25 cellular contexts compared by ENCODE assay signal in genomic region chr12:6887460-6887859, GRCh38. TPM values are rescaled to one million over a fixed set of nuclear protein-coding genes. Genes with fewer than 3 reads are reported as not detected.
A peak's percentile ranks its signal among the peaks of the same experiment; 100 is the strongest.
DNase-seq lines count a peak whose midpoint lies in the region; ATAC-seq, FAIRE-seq and TF ChIP-seq lines count a peak whose summit lies in the region.
"Had no signal": no experiment of that assay in that cellular context is flagged by ENCODE, and none has a peak within 500 bp of the region (broad histone marks: within the 10 kb centered on the region; RNA-seq: fewer than 3 reads in every experiment).

No MANE protein-coding gene starts in this region.

- no peaks in the 10 kb centered on the region for H4K20me1 ChIP-seq in smooth muscle cell (ENCODE audit: low read depth)
- H4K20me1 ChIP-seq: BLaER1 had no signal

- no peak overlapping the region for H2AFZ ChIP-seq in smooth muscle cell (ENCODE audit: low read depth)
- H2AFZ ChIP-seq: GM23248, neural progenitor cell, PC-9 had no signal

- TF ChIP-seq EP300 in A549 (IDR thresholded peaks at IDR 0.05), result no peak

- H3K36me3 ChIP-seq in mesendoderm (ENCODE audit: control insufficient read depth, insufficient read depth, low read length), result no peaks in the 10 kb centered on the region
- H3K36me3 ChIP-seq in smooth muscle cell (ENCODE audit: low read depth), result no peaks in the 10 kb centered on the region
- H3K36me3 ChIP-seq: neural progenitor cell, SJCRH30 had no signal

- ATAC-seq in A549 (no peak), WTC11 (no peak), HG02973 (IDR thresholded peaks at IDR 0.05; ENCODE audit: unreplicated experiment) (no peak), GM21360 (IDR thresholded peaks at IDR 0.05; ENCODE audit: unreplicated experiment) (no peak)
- ATAC-seq: gastroesophageal sphincter, T-helper 17 cell had no signal

- H3K36me3 Mint-ChIP-seq in WTC11, result peaks cover 7% of the 10 kb centered on the region; the same call in 1 of the 2 replicates

- WGBS in A549 (ENCODE audit: missing lambda C conversion rate), result 62% methylated on average over 8 of the region's 8 CpGs
- WGBS in mesendoderm (ENCODE audit: extremely low coverage, insufficient coverage, low lambda C conversion rate), result no CpG with 5 or more reads among the region's 8 CpGs
- 96% methylated on average over 8 of the region's 8 CpGs for WGBS in smooth muscle cell (ENCODE audit: low lambda C conversion rate)

- H3K79me2 ChIP-seq in mesendoderm (ENCODE audit: control insufficient read depth, insufficient read depth, low read length) (no peaks in the 10 kb centered on the region), smooth muscle cell (ENCODE audit: low read depth) (no peaks in the 10 kb centered on the region)

- H4K5ac ChIP-seq in mesendoderm (ENCODE audit: low read length), result no peak overlapping the region

- H2BK5ac ChIP-seq in mesendoderm (ENCODE audit: low read length), result peak overlapping the region; percentile 92

- no peak overlapping the region for H3K9ac ChIP-seq in mesendoderm (ENCODE audit: low read length)
- H3K9ac ChIP-seq in smooth muscle cell (ENCODE audit: low read depth), result no peak overlapping the region
- H3K9ac ChIP-seq: BLaER1, GM23248, neural progenitor cell had no signal

- H3K27ac ChIP-seq in A549 (peak overlapping the region; percentile 91 to 94), mesendoderm (ENCODE audit: low read depth, low read length) (peak overlapping the region; percentile 23), smooth muscle cell (ENCODE audit: low read depth) (no peak overlapping the region)
- H3K27ac ChIP-seq: BLaER1, esophagus muscularis mucosa, gastroesophageal sphincter, GM23248, neural progenitor cell, PC-9, SJCRH30, vagina had no signal

- H3K9me3 Mint-ChIP-seq in WTC11, result no peaks in the 10 kb centered on the region
- H3K9me3 Mint-ChIP-seq: activated naive CD8-positive, alpha-beta T cell treated with anti-CD3 and anti-CD28 coated beads, Interleukin-2, amount 10 ng/mL, durations not matched to agents 7 days and 5 days; neural progenitor cell had no signal

- no peak overlapping the region for H3K4me3 ChIP-seq in A549
- H3K4me3 ChIP-seq in mesendoderm (ENCODE audit: low read length), result no peak overlapping the region
- no peak overlapping the region for H3K4me3 ChIP-seq in smooth muscle cell
- H3K4me3 ChIP-seq: BLaER1, esophagus muscularis mucosa, gastroesophageal sphincter, GM23248, neural progenitor cell, PC-9, SJCRH30, vagina had no signal

- FAIRE-seq in A549 (lab: Jason Lieb, UNC) (no peak), GM19239 (lab: Jason Lieb, UNC) (no peak)

- H3K27me3 ChIP-seq in mesendoderm (ENCODE audit: insufficient read depth, low read length, poor library complexity) (no peaks in the 10 kb centered on the region), smooth muscle cell (ENCODE audit: low read depth) (no peaks in the 10 kb centered on the region)
- H3K27me3 ChIP-seq: BLaER1, esophagus muscularis mucosa, gastroesophageal sphincter, neural progenitor cell, SJCRH30, vagina had no signal

- no peak overlapping the region for H3K18ac ChIP-seq in mesendoderm (ENCODE audit: low read length)

- H2BK15ac ChIP-seq in mesendoderm (replicated peaks; ENCODE audit: low read depth), result no peak overlapping the region

- peak overlapping the region; percentile 77 for H3K56ac ChIP-seq in mesendoderm (ENCODE audit: low read length)

- H2BK120ac ChIP-seq in mesendoderm (ENCODE audit: low read depth, low read length), result no peak overlapping the region

- TF ChIP-seq RAD21 in A549 (conservative IDR thresholded peaks at IDR 0.05 in 1 of 2, IDR thresholded peaks at IDR 0.05 in 1 of 2), result no peak

- H3K4me2 ChIP-seq in A549 (peak overlapping the region; percentile 56), mesendoderm (ENCODE audit: low read length) (no peak overlapping the region), smooth muscle cell (no peak overlapping the region)
- H3K4me2 ChIP-seq: BLaER1, PC-9 had no signal

- DNase-seq in A549 (ENCODE audit: low read depth in 1 of 2, low spot score in 1 of 2), result no peak
- DNase-seq in MV-4-11 (lab: John Stamatoyannopoulos, UW), result peak; percentile 92
- DNase-seq in WTC11 (ENCODE audit: low spot score), result no peak
- DNase-seq in mesendoderm, result no peak
- no peak for DNase-seq in smooth muscle cell (lab: John Stamatoyannopoulos, UW; ENCODE audit: unreplicated experiment)
- DNase-seq in GM19239 (ENCODE audit: insufficient read length, low spot score), result no peak
- DNase-seq: activated CD8-positive, alpha-beta memory T cell treated with anti-CD3 and anti-CD28 coated beads, Interleukin-2, amount 50 U/mL, for 4 hours; activated naive CD8-positive, alpha-beta T cell treated with anti-CD3 and anti-CD28 coated beads, Interleukin-2, amount 10 ng/mL, durations not matched to agents 7 days and 5 days; cerebellar nuclear complex; DMS 273 treated with DMSO at 0.1 percent for 48 hours; effector memory CD4-positive, alpha-beta T cell; GM23248; KG1; NCI-H1092; NCI-H510A treated with DMSO at 0.1 percent for 48 hours; PC-9; SJCRH30; T-helper 17 cell had no signal

- H3K23ac ChIP-seq in mesendoderm (ENCODE audit: low read length), result no peak overlapping the region

- H3K27ac Mint-ChIP-seq in WTC11, result peak overlapping the region; percentile 68; the same call in 1 of the 2 replicates
- H3K27ac Mint-ChIP-seq: activated naive CD8-positive, alpha-beta T cell treated with anti-CD3 and anti-CD28 coated beads, Interleukin-2, amount 10 ng/mL, durations not matched to agents 7 days and 5 days; neural progenitor cell; T-helper 17 cell had no signal

- no peak overlapping the region for H3K4me3 Mint-ChIP-seq in WTC11
- H3K4me3 Mint-ChIP-seq: activated naive CD8-positive, alpha-beta T cell treated with anti-CD3 and anti-CD28 coated beads, Interleukin-2, amount 10 ng/mL, durations not matched to agents 7 days and 5 days; neural progenitor cell; T-helper 17 cell had no signal

- peak overlapping the region; percentile 71 for H2AK5ac ChIP-seq in mesendoderm (ENCODE audit: low read length)

- peaks cover 48% of the 10 kb centered on the region for H3K4me1 Mint-ChIP-seq in WTC11

- peaks cover 56% of the 10 kb centered on the region for H3K4me1 ChIP-seq in A549
- H3K4me1 ChIP-seq in mesendoderm (ENCODE audit: control insufficient read depth, low read depth, low read length), result peaks cover 4% of the 10 kb centered on the region
- H3K4me1 ChIP-seq in smooth muscle cell (ENCODE audit: low read depth), result peaks cover 16% of the 10 kb centered on the region

- TF ChIP-seq CTCF in A549 (IDR thresholded peaks at IDR 0.05), result no peak
- TF ChIP-seq CTCF in WTC11 (IDR thresholded peaks at IDR 0.05), result no peak
- TF ChIP-seq CTCF in smooth muscle cell (IDR thresholded peaks at IDR 0.05; ENCODE audit: borderline replicate concordance, insufficient read depth, poor library complexity, severe bottlenecking), result no peak

- no peak overlapping the region for H4K8ac ChIP-seq in mesendoderm (ENCODE audit: low read depth, low read length)

- no peaks in the 10 kb centered on the region for H3K27me3 Mint-ChIP-seq in WTC11 (ENCODE audit: low read depth)
- H3K27me3 Mint-ChIP-seq: activated naive CD8-positive, alpha-beta T cell treated with anti-CD3 and anti-CD28 coated beads, Interleukin-2, amount 10 ng/mL, durations not matched to agents 7 days and 5 days; T-helper 17 cell had no signal

- POLR2A ChIA-PET in A549 (lab: Yijun Ruan, JAX), result interaction anchor here (0.7 kb wide), 1 partner anchor 15 kb away, joined by 3 read pairs; no protein-coding TSS in a partner anchor
- POLR2A ChIA-PET in WTC11 (lab: Charles Lee), result interaction anchor here (0.8 kb wide), 1 partner anchor 14 kb away, joined by 3 read pairs; the partner anchor contains the start of gene SPSB2

- no peaks in the 10 kb centered on the region for H3K79me1 ChIP-seq in mesendoderm (ENCODE audit: low read length)

- peak overlapping the region; percentile 77 for H3K4ac ChIP-seq in mesendoderm (ENCODE audit: low read depth, low read length)

- no peaks in the 10 kb centered on the region for H3F3A ChIP-seq in smooth muscle cell (ENCODE audit: low read depth)

- CTCF ChIA-PET in A549 (lab: Yijun Ruan, JAX), result interaction anchor here (0.6 to 9.5 kb wide), 4 partner anchors 12 to 51 kb away, joined by 3 to 399 read pairs (median 4); partner anchors contain the start of genes SPSB2 and TPI1
- CTCF ChIA-PET in WTC11 (lab: Charles Lee), result interaction anchor here (1.1 to 2.2 kb wide), 2 partner anchors 15 to 18 kb away, joined by 3 to 15 read pairs; partner anchors contain the start of gene SPSB2

- no peaks in the 10 kb centered on the region for H3K9me3 ChIP-seq in A549
- H3K9me3 ChIP-seq in smooth muscle cell (replicated peaks; ENCODE audit: low read depth), result no peaks in the 10 kb centered on the region
- H3K9me3 ChIP-seq: BLaER1, esophagus muscularis mucosa, gastroesophageal sphincter, SJCRH30, vagina had no signal

- no peak for TF ChIP-seq POLR2A in A549 (IDR thresholded peaks at IDR 0.05; ENCODE audit: low read length)

RNA-seq across cellular contexts. Expression of gene SPSB2, which starts 14.4 kb away (rescaled TPM):
- 15.3 and 16.8 TPM in 2 replicates for polyA plus RNA-seq in A549 (2011; rRNA removed)
- 42.8 and 51.9 TPM in 2 replicates for polyA plus RNA-seq in A549 (2012; cell fraction: cytosol; rRNA removed)
- 44.4 and 50.4 TPM in 2 replicates for polyA plus RNA-seq in A549 (2012; cell fraction: nucleus; rRNA removed)
- polyA plus RNA-seq in A549 (2017; fragmentation: RNase III; extraction: RNeasy Plus Mini Kit Qiagen cat#74134 plus additional on column Dnase treatment), result 20.8 to 22.1 TPM (median 21.8 TPM) in 3 replicates
- 8.9 and 9.8 TPM in 2 replicates for polyA minus RNA-seq in A549 (2011; rRNA and poly(A)+ RNA removed)
- 21.2 to 25.5 TPM (median 22.7 TPM) in 3 replicates for total RNA-seq in WTC11 (2021)
- 6.0 TPM for polyA plus RNA-seq in mesendoderm (2013, experiment 1 of 2)
- 5.3 TPM for polyA plus RNA-seq in mesendoderm (2013, experiment 2 of 2)
- 2.3 and 2.5 TPM in 2 replicates for total RNA-seq in smooth muscle cell
- polyA plus RNA-seq in smooth muscle cell, result 5.9 and 7.9 TPM in 2 replicates

RNA-seq across cellular contexts. Expression of gene LRRC23, which starts 17.2 kb away (rescaled TPM):
- 33.3 and 40.4 TPM in 2 replicates for polyA plus RNA-seq in A549 (2011; rRNA removed)
- polyA plus RNA-seq in A549 (2012; cell fraction: cytosol; rRNA removed), result 19.4 and 20.2 TPM in 2 replicates
- 11.1 and 15.2 TPM in 2 replicates for polyA plus RNA-seq in A549 (2012; cell fraction: nucleus; rRNA removed)
- 17.2 to 19.1 TPM (median 19.1 TPM) in 3 replicates for polyA plus RNA-seq in A549 (2017; fragmentation: RNase III; extraction: RNeasy Plus Mini Kit Qiagen cat#74134 plus additional on column Dnase treatment)
- polyA minus RNA-seq in A549 (2011; rRNA and poly(A)+ RNA removed), result 16.6 and 22.1 TPM in 2 replicates
- total RNA-seq in WTC11 (2021), result 3.1 to 5.3 TPM (median 4.9 TPM) in 3 replicates
- polyA plus RNA-seq in mesendoderm (2013, experiment 1 of 2), result 1.2 TPM
- 1.3 TPM for polyA plus RNA-seq in mesendoderm (2013, experiment 2 of 2)
- 14.2 and 19.9 TPM in 2 replicates for total RNA-seq in smooth muscle cell
- polyA plus RNA-seq in smooth muscle cell, result 13.7 and 19.5 TPM in 2 replicates

RNA-seq across cellular contexts. Expression of gene TPI1, which starts 20.1 kb away (rescaled TPM):
- polyA plus RNA-seq in A549 (2011; rRNA removed) (1,913 and 2,511 TPM in 2 replicates), A549 (2017; fragmentation: RNase III; extraction: RNeasy Plus Mini Kit Qiagen cat#74134 plus additional on column Dnase treatment) (1,221 to 1,293 TPM (median 1,253 TPM) in 3 replicates), smooth muscle cell (2,097 and 2,100 TPM in 2 replicates)
- 2,740 and 2,946 TPM in 2 replicates for polyA plus RNA-seq in A549 (2012; cell fraction: cytosol; rRNA removed)
- polyA plus RNA-seq in A549 (2012; cell fraction: nucleus; rRNA removed), result 1,813 and 1,843 TPM in 2 replicates
- polyA minus RNA-seq in A549 (2011; rRNA and poly(A)+ RNA removed), result 2,693 and 3,241 TPM in 2 replicates
- total RNA-seq in WTC11 (2021) (1,045 to 1,242 TPM (median 1,195 TPM) in 3 replicates), smooth muscle cell (1,112 and 1,199 TPM in 2 replicates)
- polyA plus RNA-seq in mesendoderm (2013, experiment 1 of 2), result 727 TPM
- polyA plus RNA-seq in mesendoderm (2013, experiment 2 of 2), result 759 TPM

RNA-seq across cellular contexts. Expression of gene ENO2, which starts 26.9 kb away (rescaled TPM):
- polyA plus RNA-seq in A549 (2011; rRNA removed) (26.2 and 45.1 TPM in 2 replicates), A549 (2017; fragmentation: RNase III; extraction: RNeasy Plus Mini Kit Qiagen cat#74134 plus additional on column Dnase treatment) (31.0 to 38.6 TPM (median 31.6 TPM) in 3 replicates), smooth muscle cell (105 and 127 TPM in 2 replicates)
- 38.3 and 43.1 TPM in 2 replicates for polyA plus RNA-seq in A549 (2012; cell fraction: cytosol; rRNA removed)
- polyA plus RNA-seq in A549 (2012; cell fraction: nucleus; rRNA removed), result 103 and 139 TPM in 2 replicates
- polyA minus RNA-seq in A549 (2011; rRNA and poly(A)+ RNA removed), result 20.9 and 25.3 TPM in 2 replicates
- total RNA-seq in WTC11 (2021) (118 to 170 TPM (median 165 TPM) in 3 replicates), smooth muscle cell (52.5 and 58.8 TPM in 2 replicates)
- 12.1 TPM for polyA plus RNA-seq in mesendoderm (2013, experiment 1 of 2)
- 12.4 TPM for polyA plus RNA-seq in mesendoderm (2013, experiment 2 of 2)

RNA-seq across cellular contexts. Expression of gene USP5, which starts 35.5 kb away (rescaled TPM):
- polyA plus RNA-seq in A549 (2011; rRNA removed) (58.6 and 64.5 TPM in 2 replicates), A549 (2017; fragmentation: RNase III; extraction: RNeasy Plus Mini Kit Qiagen cat#74134 plus additional on column Dnase treatment) (75.3 to 78.2 TPM (median 76.9 TPM) in 3 replicates), smooth muscle cell (63.1 and 64.9 TPM in 2 replicates)
- 101 and 110 TPM in 2 replicates for polyA plus RNA-seq in A549 (2012; cell fraction: cytosol; rRNA removed)
- 224 and 245 TPM in 2 replicates for polyA plus RNA-seq in A549 (2012; cell fraction: nucleus; rRNA removed)
- polyA minus RNA-seq in A549 (2011; rRNA and poly(A)+ RNA removed), result 155 and 161 TPM in 2 replicates
- total RNA-seq in WTC11 (2021) (141 to 158 TPM (median 149 TPM) in 3 replicates), smooth muscle cell (51.3 and 52.5 TPM in 2 replicates)
- 86.8 TPM for polyA plus RNA-seq in mesendoderm (2013, experiment 1 of 2)
- polyA plus RNA-seq in mesendoderm (2013, experiment 2 of 2), result 87.0 TPM
